8 cellular contexts compared by ENCODE assay signal in the genomic region with DNA sequence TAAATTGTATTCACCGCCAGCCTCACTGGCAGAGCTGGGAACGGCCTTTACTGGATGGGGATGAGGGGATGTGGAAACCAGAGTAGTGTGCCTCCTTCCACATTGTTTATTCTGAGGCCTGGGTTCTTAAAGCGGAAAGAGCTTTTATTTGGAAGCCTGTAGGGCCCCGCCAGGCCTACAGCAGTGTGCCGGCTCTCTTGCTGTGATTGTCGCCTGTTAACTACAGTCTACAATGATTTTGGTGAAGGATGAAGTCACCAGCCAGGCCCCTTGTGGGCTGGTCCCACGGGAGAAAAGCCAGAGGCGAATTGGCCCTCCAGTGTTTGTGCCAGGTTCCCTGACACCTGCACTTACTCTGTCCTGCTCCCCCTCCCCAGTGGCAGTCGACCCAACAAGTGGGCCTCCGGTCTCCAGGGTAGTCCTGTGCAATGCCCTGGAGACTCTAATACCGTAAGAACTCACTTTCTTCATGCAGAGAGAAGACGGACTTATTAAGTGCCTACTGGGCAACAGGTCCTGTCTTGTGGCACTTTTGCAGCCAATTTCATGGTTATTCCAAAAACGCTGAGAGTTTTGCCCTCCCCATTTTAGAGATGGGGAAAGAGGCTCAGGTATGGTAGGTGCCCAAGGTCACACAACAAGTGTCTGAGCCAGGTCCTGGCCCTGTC. TPM values are rescaled to one million over a fixed set of nuclear protein-coding genes. Genes with fewer than 3 reads are reported as not detected.
DNase-seq lines count a peak whose midpoint lies in the region; ATAC-seq lines count a peak whose summit lies in the region.

No MANE protein-coding gene starts in this region.

- no peak for DNase-seq in NOMO-1 (lab: John Stamatoyannopoulos, UW; ENCODE audit: unreplicated experiment in 2 of 2)
- no peak for DNase-seq in middle frontal gyrus (ENCODE audit: extremely low spot score, low spot score)
- DNase-seq in NCI-H446 treated with DMSO at 0.1 percent for 48 hours (lab: John Stamatoyannopoulos, UW): no peak

- H3K27ac ChIP-seq in ACC112 (ENCODE audit: low read depth, low read length): peak overlapping the region; percentile 60

- H3K36me3 Mint-ChIP-seq in IgD-negative memory B cell: no peaks in the 10 kb centered on the region
- peaks cover 14% of the 10 kb centered on the region for H3K36me3 Mint-ChIP-seq in dendritic cell treated with granulocyte-macrophage colony-stimulating factor and Interleukin-4, amounts not matched to agents 40 ng/mL and 50 ng/mL, for 4 days (ENCODE audit: low read depth)

- no peaks in the 10 kb centered on the region for H3K9me3 Mint-ChIP-seq in IgD-negative memory B cell
- H3K9me3 Mint-ChIP-seq in dendritic cell treated with granulocyte-macrophage colony-stimulating factor and Interleukin-4, amounts not matched to agents 40 ng/mL and 50 ng/mL, for 4 days: no peaks in the 10 kb centered on the region

- peak overlapping the region; percentile 30 to 77 (median 54) for H3K4me3 Mint-ChIP-seq in IgD-negative memory B cell
- peak overlapping the region; percentile 89 for H3K4me3 Mint-ChIP-seq in dendritic cell treated with granulocyte-macrophage colony-stimulating factor and Interleukin-4, amounts not matched to agents 40 ng/mL and 50 ng/mL, for 4 days

- H2AFZ ChIP-seq in ACC112 (ENCODE audit: low read length, unreplicated experiment): no peak overlapping the region

- H3K4me1 Mint-ChIP-seq in IgD-negative memory B cell: peaks cover 3 to 14% (median 6%) of the 10 kb centered on the region in 3 donors
- peaks cover 60% of the 10 kb centered on the region for H3K4me1 Mint-ChIP-seq in dendritic cell treated with granulocyte-macrophage colony-stimulating factor and Interleukin-4, amounts not matched to agents 40 ng/mL and 50 ng/mL, for 4 days (ENCODE audit: low read depth)

- H3K36me3 ChIP-seq in ACC112 (ENCODE audit: insufficient read depth, low read length): no peaks in the 10 kb centered on the region

- H3K9me3 ChIP-seq in mononuclear cell (ENCODE audit: low read depth, low read length): no peaks in the 10 kb centered on the region

- H3K27me3 ChIP-seq in ACC112 (ENCODE audit: insufficient read depth, low read length) (no peaks in the 10 kb centered on the region), mononuclear cell (ENCODE audit: insufficient read depth, low read length) (no peaks in the 10 kb centered on the region)

- peak overlapping the region in 1 of 3 donors; percentile 53 for H3K27ac Mint-ChIP-seq in IgD-negative memory B cell
- peak overlapping the region; percentile 80 for H3K27ac Mint-ChIP-seq in dendritic cell treated with granulocyte-macrophage colony-stimulating factor and Interleukin-4, amounts not matched to agents 40 ng/mL and 50 ng/mL, for 4 days

- peaks cover 12% of the 10 kb centered on the region for H3K27me3 Mint-ChIP-seq in IgD-negative memory B cell
- H3K27me3 Mint-ChIP-seq in dendritic cell treated with granulocyte-macrophage colony-stimulating factor and Interleukin-4, amounts not matched to agents 40 ng/mL and 50 ng/mL, for 4 days: no peaks in the 10 kb centered on the region

- intact Hi-C loops in dendritic cell treated with granulocyte-macrophage colony-stimulating factor and Interleukin-4, amounts not matched to agents 40 ng/mL and 50 ng/mL, for 4 days (cut with micrococcal nuclease): loop anchor here (10.0 kb wide), 1 partner anchor 123 kb away; no protein-coding TSS in a partner anchor

- H3K4me3 ChIP-seq in ACC112 (ENCODE audit: low read depth, low read length): peak overlapping the region; percentile 94
- H3K4me3 ChIP-seq in mononuclear cell (ENCODE audit: low read length): peak overlapping the region; percentile 59

- no peak for ATAC-seq in GM19452 (IDR thresholded peaks at IDR 0.05; ENCODE audit: unreplicated experiment)

- peaks cover 51% of the 10 kb centered on the region for H3K79me2 ChIP-seq in ACC112 (ENCODE audit: control insufficient read depth, insufficient read depth, low read length, unreplicated experiment)

- H3K4me1 ChIP-seq in ACC112 (ENCODE audit: control insufficient read depth, insufficient read depth, low read length, unreplicated experiment) (peaks cover 24% of the 10 kb centered on the region), mononuclear cell (ENCODE audit: insufficient read depth, low read length) (peaks cover 39% of the 10 kb centered on the region)

RNA-seq across cellular contexts. Expression of gene MICAL2, which starts 1.2 kb away (rescaled TPM):
- 0.84 TPM for polyA plus RNA-seq in IgD-negative memory B cell
- total RNA-seq in mononuclear cell: 14.5 TPM
